ENCODE assay signal across 1 cellular context in genomic region chr3:186569779-186570095, GRCh38.
TF ChIP-seq lines count a peak whose summit lies in the region.

No MANE protein-coding gene starts in this region.

TF ChIP-seq in GM12878, 131 proteins besides CTCF, POLR2A, EP300 and RAD21:
- TF ChIP-seq PAX5 (IDR thresholded peaks at IDR 0.05; ENCODE audit: borderline replicate concordance, low read depth, low read length), result no peak
- TF ChIP-seq SMARCA5 (IDR thresholded peaks at IDR 0.05), result no peak
- no peak for TF ChIP-seq CUX1 (IDR thresholded peaks at IDR 0.05; ENCODE audit: insufficient replicate concordance, low read depth, low read length)
- TF ChIP-seq, protein P1, sequence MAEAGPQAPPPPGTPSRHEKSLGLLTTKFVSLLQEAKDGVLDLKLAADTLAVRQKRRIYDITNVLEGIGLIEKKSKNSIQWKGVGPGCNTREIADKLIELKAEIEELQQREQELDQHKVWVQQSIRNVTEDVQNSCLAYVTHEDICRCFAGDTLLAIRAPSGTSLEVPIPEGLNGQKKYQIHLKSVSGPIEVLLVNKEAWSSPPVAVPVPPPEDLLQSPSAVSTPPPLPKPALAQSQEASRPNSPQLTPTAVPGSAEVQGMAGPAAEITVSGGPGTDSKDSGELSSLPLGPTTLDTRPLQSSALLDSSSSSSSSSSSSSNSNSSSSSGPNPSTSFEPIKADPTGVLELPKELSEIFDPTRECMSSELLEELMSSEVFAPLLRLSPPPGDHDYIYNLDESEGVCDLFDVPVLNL (IDR thresholded peaks at IDR 0.05; ENCODE audit: low read depth, low read length), result no peak
- TF ChIP-seq ASH2L (IDR thresholded peaks at IDR 0.05; ENCODE audit: borderline replicate concordance, low read depth), result no peak
- TF ChIP-seq, protein P2, sequence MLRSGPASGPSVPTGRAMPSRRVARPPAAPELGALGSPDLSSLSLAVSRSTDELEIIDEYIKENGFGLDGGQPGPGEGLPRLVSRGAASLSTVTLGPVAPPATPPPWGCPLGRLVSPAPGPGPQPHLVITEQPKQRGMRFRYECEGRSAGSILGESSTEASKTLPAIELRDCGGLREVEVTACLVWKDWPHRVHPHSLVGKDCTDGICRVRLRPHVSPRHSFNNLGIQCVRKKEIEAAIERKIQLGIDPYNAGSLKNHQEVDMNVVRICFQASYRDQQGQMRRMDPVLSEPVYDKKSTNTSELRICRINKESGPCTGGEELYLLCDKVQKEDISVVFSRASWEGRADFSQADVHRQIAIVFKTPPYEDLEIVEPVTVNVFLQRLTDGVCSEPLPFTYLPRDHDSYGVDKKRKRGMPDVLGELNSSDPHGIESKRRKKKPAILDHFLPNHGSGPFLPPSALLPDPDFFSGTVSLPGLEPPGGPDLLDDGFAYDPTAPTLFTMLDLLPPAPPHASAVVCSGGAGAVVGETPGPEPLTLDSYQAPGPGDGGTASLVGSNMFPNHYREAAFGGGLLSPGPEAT (IDR thresholded peaks at IDR 0.05; ENCODE audit: low read depth), result no peak
- no peak for TF ChIP-seq CBFB (IDR thresholded peaks at IDR 0.05; ENCODE audit: low read depth)
- TF ChIP-seq, protein P3, sequence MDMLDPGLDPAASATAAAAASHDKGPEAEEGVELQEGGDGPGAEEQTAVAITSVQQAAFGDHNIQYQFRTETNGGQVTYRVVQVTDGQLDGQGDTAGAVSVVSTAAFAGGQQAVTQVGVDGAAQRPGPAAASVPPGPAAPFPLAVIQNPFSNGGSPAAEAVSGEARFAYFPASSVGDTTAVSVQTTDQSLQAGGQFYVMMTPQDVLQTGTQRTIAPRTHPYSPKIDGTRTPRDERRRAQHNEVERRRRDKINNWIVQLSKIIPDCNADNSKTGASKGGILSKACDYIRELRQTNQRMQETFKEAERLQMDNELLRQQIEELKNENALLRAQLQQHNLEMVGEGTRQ (IDR thresholded peaks at IDR 0.05; ENCODE audit: borderline replicate concordance, low read depth, low read length), result no peak
- no peak for TF ChIP-seq CHD4 (IDR thresholded peaks at IDR 0.05)
